In genomic region chr3:125149462-125149861, GRCh38 we compare ENCODE assay signal across 26 cellular contexts.
DNase-seq lines count a peak whose midpoint lies in the region; ATAC-seq and TF ChIP-seq lines count a peak whose summit lies in the region.
"Had no signal": no experiment of that assay in that cellular context is flagged by ENCODE, and none has a peak within 500 bp of the region (broad histone marks: within the 10 kb centered on the region; RNA-seq: fewer than 3 reads in every experiment).

No MANE protein-coding gene starts in this region.

- H3K27ac ChIP-seq in IMR-90 (ENCODE audit: insufficient read depth, low read length): no peak overlapping the region
- no peak overlapping the region for H3K27ac ChIP-seq in mesenchymal stem cell (ENCODE audit: low read length, poor library complexity, severe bottlenecking)
- peak overlapping the region; percentile 64 to 66 for H3K27ac ChIP-seq in tibial artery
- H3K27ac ChIP-seq: gastrocnemius medialis, pancreas, suprapubic skin, VCaP had no signal

- H3K18ac ChIP-seq in IMR-90 (ENCODE audit: low read depth, low read length): no peak overlapping the region; the same call in 1 of the 2 replicates
- H3K18ac ChIP-seq in mesenchymal stem cell (ENCODE audit: low read depth in 1 of 2, low read length in 2 of 2): no peak overlapping the region

- H3K4me1 Mint-ChIP-seq in central memory CD8-positive, alpha-beta T cell: no peaks in the 10 kb centered on the region

- H4K91ac ChIP-seq in IMR-90 (ENCODE audit: insufficient read depth, low read depth, low read length) (peak overlapping the region; percentile 56), mesenchymal stem cell (ENCODE audit: low read length) (no peak overlapping the region)

- H2BK5ac ChIP-seq in IMR-90 (ENCODE audit: low read depth, low read length, poor library complexity, severe bottlenecking) (no peak overlapping the region), mesenchymal stem cell (ENCODE audit: low read depth, low read length, poor library complexity, severe bottlenecking) (no peak overlapping the region)

- ATAC-seq in IMR-90 (ENCODE audit: low read depth) (no peak), mucosa of descending colon (no peak)
- ATAC-seq in central memory CD8-positive, alpha-beta T cell (replicated peaks; ENCODE audit: extremely low read depth, poor library complexity, severe bottlenecking): no peak
- ATAC-seq: gastrocnemius medialis had no signal

- peak overlapping the region; percentile 54 for H3K27ac Mint-ChIP-seq in central memory CD8-positive, alpha-beta T cell (ENCODE audit: low read depth)

- H4K8ac ChIP-seq in IMR-90 (ENCODE audit: low read depth in 2 of 2, low read length in 2 of 2) (no peak overlapping the region), mesenchymal stem cell (ENCODE audit: low read length) (no peak overlapping the region)

- no peak for DNase-seq in IMR-90
- no peak for DNase-seq in central memory CD8-positive, alpha-beta T cell (ENCODE audit: low spot score in 2 of 2)
- no peak for DNase-seq in mesenchymal stem cell
- DNase-seq in tibial artery: no peak
- DNase-seq in mucosa of descending colon: no peak
- DNase-seq in NCI-H226: no peak
- no peak for DNase-seq in NCI-H510A treated with DMSO at 0.1 percent for 48 hours (lab: John Stamatoyannopoulos, UW)
- DNase-seq: ACHN; activated CD4-positive, alpha-beta T cell treated with anti-CD3 and anti-CD28 coated beads for 4 hours; activated effector memory CD4-positive, alpha-beta T cell treated with Interleukin-2 at 50 U/mL for 16 hours; activated T-cell treated with anti-CD3 and anti-CD28 coated beads for 4 hours; BE2C; central memory CD4-positive, alpha-beta T cell; dorsolateral prefrontal cortex; gastrocnemius medialis; NCI-H1436; NCI-H2081 treated with DMSO at 0.1 percent for 48 hours; NCI-H345; NCI-H774; pancreas; SIG-M5; SW 1271 had no signal

- H2AFZ ChIP-seq in IMR-90 (replicated peaks; ENCODE audit: low read length, poor library complexity) (peak overlapping the region; percentile 84), mesenchymal stem cell (ENCODE audit: low read depth, low read length) (no peak overlapping the region)

- intact Hi-C loops in IMR-90 (cut with micrococcal nuclease) (no loop called here), tibial artery (cut with DNase I; ENCODE audit: low total_unique reads) (loop anchor here (10.0 kb wide), 1 partner anchor 95 kb away; the partner anchor contains the start of gene HEG1), mucosa of descending colon (cut with DNase I, micrococcal nuclease) (no loop called here)

- dilution Hi-C loops in IMR-90 (cut with HindIII; ENCODE audit: low sequenced_read_pairs, unreplicated experiment): no loop called here

- in situ Hi-C loops in IMR-90 (cut with MboI; ENCODE audit: low sequenced_read_pairs): no loop called here

- H2BK12ac ChIP-seq in mesenchymal stem cell (ENCODE audit: low read length in 2 of 2): no peak overlapping the region

- H3K36me3 Mint-ChIP-seq in central memory CD8-positive, alpha-beta T cell (ENCODE audit: insufficient read depth): peaks cover 2% of the 10 kb centered on the region

- H3K27me3 ChIP-seq in IMR-90 (ENCODE audit: control insufficient read depth, insufficient read depth, low read length): no peaks in the 10 kb centered on the region
- no peaks in the 10 kb centered on the region for H3K27me3 ChIP-seq in mesenchymal stem cell (ENCODE audit: control insufficient read depth in 1 of 2, insufficient read depth in 1 of 2, low read length in 2 of 2)
- H3K27me3 ChIP-seq in tibial artery: no peaks in the 10 kb centered on the region
- H3K27me3 ChIP-seq: BE2C, dorsolateral prefrontal cortex, gastrocnemius medialis, pancreas, suprapubic skin had no signal

- no peaks in the 10 kb centered on the region for H3K79me1 ChIP-seq in IMR-90 (ENCODE audit: low read depth in 1 of 2, low read length in 2 of 2)
- H3K79me1 ChIP-seq in mesenchymal stem cell (replicated peaks; ENCODE audit: low read length, poor library complexity, severe bottlenecking): no peaks in the 10 kb centered on the region

- H3K4me2 ChIP-seq in IMR-90 (ENCODE audit: low read depth, low read length) (no peak overlapping the region), mesenchymal stem cell (ENCODE audit: low read length, poor library complexity, severe bottlenecking) (no peak overlapping the region)

- TF ChIP-seq POLR2A in IMR-90 (IDR thresholded peaks at IDR 0.05; ENCODE audit: low read depth, low read length): no peak

- peaks cover 18% of the 10 kb centered on the region for H3K9me1 ChIP-seq in IMR-90 (ENCODE audit: insufficient read depth, low read length)

- H3K9me3 Mint-ChIP-seq in central memory CD8-positive, alpha-beta T cell: no peaks in the 10 kb centered on the region
- H3K9me3 Mint-ChIP-seq: neural crest cell; stimulated activated naive B cell treated with anti-CD40 and anti-IgM and Interleukin-4, amounts not matched to agents 10 μg/mL and 1 μg/mL and 100 μg/mL, for 72 hours had no signal

- H3K9ac ChIP-seq in IMR-90 (ENCODE audit: low read depth, low read length): no peak overlapping the region
- no peak overlapping the region for H3K9ac ChIP-seq in mesenchymal stem cell (ENCODE audit: low read length)

- no peak overlapping the region for H2AK9ac ChIP-seq in IMR-90 (replicated peaks; ENCODE audit: low read depth, low read length, poor library complexity)

- peak overlapping the region; percentile 65; the same call in 1 of the 2 replicates for H2AK5ac ChIP-seq in IMR-90 (ENCODE audit: low read depth, low read length)
- H2AK5ac ChIP-seq in mesenchymal stem cell (ENCODE audit: low read length, severe bottlenecking): peak overlapping the region; percentile 50

- no peaks in the 10 kb centered on the region for H4K20me1 ChIP-seq in IMR-90 (ENCODE audit: insufficient read depth, low read length)

- H3K4ac ChIP-seq in IMR-90 (ENCODE audit: low read depth, low read length) (peak overlapping the region; percentile 79), mesenchymal stem cell (ENCODE audit: low read depth in 1 of 2, low read length in 2 of 2) (no peak overlapping the region)

- H3K4me3 Mint-ChIP-seq in central memory CD8-positive, alpha-beta T cell: no peak overlapping the region
- H3K4me3 Mint-ChIP-seq: neural crest cell had no signal

- H3K4me1 ChIP-seq in IMR-90 (ENCODE audit: control insufficient read depth, insufficient read depth, low read length) (peaks cover 13% of the 10 kb centered on the region), mesenchymal stem cell (ENCODE audit: control insufficient read depth, insufficient read depth, low read depth, low read length) (peaks cover 30% of the 10 kb centered on the region), tibial artery (peaks cover 0 to 57% (median 36%) of the 10 kb centered on the region in 4 donors), mucosa of descending colon (ENCODE audit: low read depth) (no peaks in the 10 kb centered on the region)
- H3K4me1 ChIP-seq: BE2C, pancreas had no signal

- H2BK20ac ChIP-seq in IMR-90 (ENCODE audit: low read depth, low read length): peak overlapping the region; percentile 87

- H3K27me3 Mint-ChIP-seq in central memory CD8-positive, alpha-beta T cell: no peaks in the 10 kb centered on the region

- CTCF ChIA-PET in IMR-90 (lab: Yijun Ruan, JAX): no interaction called here

- H3K9me3 ChIP-seq in IMR-90 (ENCODE audit: control insufficient read depth, insufficient read depth, low read length): no peaks in the 10 kb centered on the region
- H3K9me3 ChIP-seq in mesenchymal stem cell (ENCODE audit: control insufficient read depth, low read length): no peaks in the 10 kb centered on the region
- no peaks in the 10 kb centered on the region for H3K9me3 ChIP-seq in tibial artery
- no peaks in the 10 kb centered on the region for H3K9me3 ChIP-seq in mucosa of descending colon
- H3K9me3 ChIP-seq: BE2C, gastrocnemius medialis, pancreas, suprapubic skin had no signal

- POLR2A ChIA-PET in IMR-90 (lab: Charles Lee; ENCODE audit: unreplicated experiment): no interaction called here

- H3K14ac ChIP-seq in IMR-90 (replicated peaks; ENCODE audit: low read depth, low read length): 0 out of 2 replicates have a peak overlapping the region, but pooled peaks have one; percentile 0
- no peak overlapping the region for H3K14ac ChIP-seq in mesenchymal stem cell (ENCODE audit: low read length in 2 of 2)

- TF ChIP-seq CTCF in IMR-90 (conservative IDR thresholded peaks at IDR 0.05; ENCODE audit: low read depth, low read length) (no peak), tibial artery (IDR thresholded peaks at IDR 0.05) (no peak), mucosa of descending colon (IDR thresholded peaks at IDR 0.05) (no peak)

- no TSS peak for BruUV-seq in IMR-90 (replicated peaks; lab: Mats Ljungman, UMichigan)

- TF ChIP-seq RAD21 in IMR-90 (IDR thresholded peaks at IDR 0.05; ENCODE audit: low read length): no peak

- H3K23ac ChIP-seq in IMR-90 (ENCODE audit: low read depth, low read length) (no peak overlapping the region), mesenchymal stem cell (ENCODE audit: low read length in 2 of 2) (no peak overlapping the region)

- H2BK15ac ChIP-seq in IMR-90 (ENCODE audit: low read depth, low read length) (no peak overlapping the region), mesenchymal stem cell (ENCODE audit: low read depth, poor library complexity, severe bottlenecking) (no peak overlapping the region)

- no peaks in the 10 kb centered on the region for H3K36me3 ChIP-seq in IMR-90 (ENCODE audit: control insufficient read depth, insufficient read depth, low read length)
- H3K36me3 ChIP-seq in mesenchymal stem cell (ENCODE audit: control insufficient read depth in 1 of 2, insufficient read depth in 2 of 2, low read depth in 1 of 2, low read length in 2 of 2): no peaks in the 10 kb centered on the region
- H3K36me3 ChIP-seq in tibial artery: no peaks in the 10 kb centered on the region
- no peaks in the 10 kb centered on the region for H3K36me3 ChIP-seq in mucosa of descending colon (ENCODE audit: low read depth)
- H3K36me3 ChIP-seq: BE2C, gastrocnemius medialis, pancreas, suprapubic skin had no signal

- H3K4me3 ChIP-seq in IMR-90 (ENCODE audit: insufficient read depth, low read depth, low read length) (no peak overlapping the region), mesenchymal stem cell (ENCODE audit: insufficient read depth in 1 of 2, low read depth in 1 of 2, low read length in 2 of 2) (no peak overlapping the region), tibial artery (no peak overlapping the region), mucosa of descending colon (no peak overlapping the region)
- H3K4me3 ChIP-seq: dorsolateral prefrontal cortex, gastrocnemius medialis, pancreas, suprapubic skin had no signal

- H2BK120ac ChIP-seq in IMR-90 (ENCODE audit: low read depth, low read length): peak overlapping the region; percentile 81
- no peak overlapping the region for H2BK120ac ChIP-seq in mesenchymal stem cell (ENCODE audit: low read depth, low read length)

- H4K5ac ChIP-seq in IMR-90 (ENCODE audit: low read depth, low read length): no peak overlapping the region

- no peak overlapping the region for H3K56ac ChIP-seq in IMR-90 (ENCODE audit: extremely low read depth, insufficient read depth, low read length)

TF ChIP-seq in IMR-90, 13 proteins besides CTCF, POLR2A, EP300 and RAD21:
- TF ChIP-seq RFX5 (IDR thresholded peaks at IDR 0.05; ENCODE audit: low read depth, low read length) (no peak), CHD1 (IDR thresholded peaks at IDR 0.05; ENCODE audit: low read depth, low read length) (no peak)

Comparison
In these comparisons a context has a peak if more than half of its experiments do, and no peak if none do; other contexts are left out.
1. H3K27ac ChIP-seq: peak in tibial artery (2 of 2); none in IMR-90 (single experiment) and mesenchymal stem cell (single experiment).